ENCODE assay signal across 20 cellular contexts in the genomic region with DNA sequence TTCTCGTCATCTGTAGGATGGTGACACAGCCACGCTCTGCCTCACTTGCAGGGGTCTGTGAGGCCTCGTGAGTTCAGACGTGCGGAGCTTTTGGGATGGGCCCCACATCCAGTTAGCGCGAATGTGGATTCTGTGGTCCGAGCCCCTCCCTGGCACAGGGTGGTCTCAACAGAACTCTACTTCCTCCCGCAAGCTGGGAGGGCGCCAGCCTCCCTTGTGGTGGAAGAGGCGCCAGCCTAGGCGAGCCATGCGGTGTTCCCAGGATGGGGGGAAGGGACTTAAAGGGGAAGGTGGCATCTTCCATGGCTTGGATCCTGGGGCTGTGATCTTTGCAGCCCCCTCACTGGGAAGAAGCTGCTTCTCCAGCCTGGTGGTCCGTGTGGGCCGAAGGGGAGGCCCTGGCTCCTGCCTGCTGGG. TPM values are rescaled to one million over a fixed set of nuclear protein-coding genes. Genes with fewer than 3 reads are reported as not detected.
A peak's percentile ranks its signal among the peaks of the same experiment; 100 is the strongest.
DNase-seq lines count a peak whose midpoint lies in the region; ATAC-seq lines count a peak whose summit lies in the region.
"Had no signal": no experiment of that assay in that cellular context is flagged by ENCODE, and none has a peak within 500 bp of the region (broad histone marks: within the 10 kb centered on the region; RNA-seq: fewer than 3 reads in every experiment).

No MANE protein-coding gene starts in this region.

- H3K4me3 ChIP-seq in Jurkat, Clone E6-1 (ENCODE audit: low read length) = no peak overlapping the region
- H3K4me3 ChIP-seq: GM23338 had no signal

- DNase-seq in activated CD8-positive, alpha-beta memory T cell treated with anti-CD3 and anti-CD28 coated beads for 24 hours = peak; percentile 52
- no peak for DNase-seq in activated CD8-positive, alpha-beta memory T cell treated with anti-CD3 and anti-CD28 coated beads, Interleukin-2, amount 50 U/mL, for 48 hours
- DNase-seq in Jurkat, Clone E6-1 (ENCODE audit: low read depth, low spot score) = peak; percentile 33
- peak; percentile 13 for DNase-seq in stimulated activated CD8-positive, alpha-beta memory T cell treated with anti-CD3 and anti-CD28 coated beads, Interleukin-4, amount 100 ng/mL, for 48 hours
- no peak for DNase-seq in DMS153 treated with DMSO at 0.1 percent for 48 hours (lab: John Stamatoyannopoulos, UW; ENCODE audit: unreplicated experiment)
- no peak for DNase-seq in germinal center (ENCODE audit: low spot score)
- DNase-seq: activated CD4-positive, alpha-beta T cell treated with anti-CD3 and anti-CD28 coated beads, Interleukin-2, amount 50 U/mL, for 1 hour; activated naive CD8-positive, alpha-beta T cell treated with anti-CD3 and anti-CD28 coated beads, Interleukin-2, amount 10 ng/mL, durations not matched to agents 7 days and 5 days; AML-193; CD4-positive, alpha-beta memory T cell; HFFc6; NCI-H1436; NCI-H2081 treated with DMSO at 0.1 percent for 48 hours; NCI-H446; stimulated activated CD4-positive, alpha-beta T cell treated with anti-CD3 and anti-CD28 coated beads, Interleukin-15, amount 100 ng/mL, for 24 hours; stimulated activated naive CD4-positive, alpha-beta T cell treated with Interleukin-2 at 50 U/mL for 16 hours had no signal

- no peaks in the 10 kb centered on the region for H3K27me3 ChIP-seq in layer of hippocampus (ENCODE audit: control insufficient read depth, insufficient read depth, low read length)

- ATAC-seq in HG02571 (IDR thresholded peaks at IDR 0.05; ENCODE audit: unreplicated experiment) = no peak
- ATAC-seq: GM23338 had no signal

- peak overlapping the region; percentile 99 for H3K27ac ChIP-seq in layer of hippocampus (ENCODE audit: low read depth, low read length)
- H3K27ac ChIP-seq: VCaP had no signal

RNA-seq across cellular contexts. Expression of a gene that starts 1.4 kb away (rescaled TPM):
- polyA plus RNA-seq in Jurkat, Clone E6-1 (2012; ENCODE audit: insufficient read depth, insufficient read length) = 3.8 TPM

Comparison
In these comparisons a context has a peak if more than half of its experiments do, and no peak if none do; other contexts are left out.
1. DNase-seq: peak in activated CD8-positive, alpha-beta memory T cell treated with anti-CD3 and anti-CD28 coated beads for 24 hours (single experiment), Jurkat, Clone E6-1 (single experiment) and stimulated activated CD8-positive, alpha-beta memory T cell treated with anti-CD3 and anti-CD28 coated beads, Interleukin-4, amount 100 ng/mL, for 48 hours (single experiment); none in activated CD8-positive, alpha-beta memory T cell treated with anti-CD3 and anti-CD28 coated beads, Interleukin-2, amount 50 U/mL, for 48 hours (single experiment), DMS153 treated with DMSO at 0.1 percent for 48 hours (single experiment) and germinal center (single experiment).